ENCODE assay signal across 8 cellular contexts in the genomic region with DNA sequence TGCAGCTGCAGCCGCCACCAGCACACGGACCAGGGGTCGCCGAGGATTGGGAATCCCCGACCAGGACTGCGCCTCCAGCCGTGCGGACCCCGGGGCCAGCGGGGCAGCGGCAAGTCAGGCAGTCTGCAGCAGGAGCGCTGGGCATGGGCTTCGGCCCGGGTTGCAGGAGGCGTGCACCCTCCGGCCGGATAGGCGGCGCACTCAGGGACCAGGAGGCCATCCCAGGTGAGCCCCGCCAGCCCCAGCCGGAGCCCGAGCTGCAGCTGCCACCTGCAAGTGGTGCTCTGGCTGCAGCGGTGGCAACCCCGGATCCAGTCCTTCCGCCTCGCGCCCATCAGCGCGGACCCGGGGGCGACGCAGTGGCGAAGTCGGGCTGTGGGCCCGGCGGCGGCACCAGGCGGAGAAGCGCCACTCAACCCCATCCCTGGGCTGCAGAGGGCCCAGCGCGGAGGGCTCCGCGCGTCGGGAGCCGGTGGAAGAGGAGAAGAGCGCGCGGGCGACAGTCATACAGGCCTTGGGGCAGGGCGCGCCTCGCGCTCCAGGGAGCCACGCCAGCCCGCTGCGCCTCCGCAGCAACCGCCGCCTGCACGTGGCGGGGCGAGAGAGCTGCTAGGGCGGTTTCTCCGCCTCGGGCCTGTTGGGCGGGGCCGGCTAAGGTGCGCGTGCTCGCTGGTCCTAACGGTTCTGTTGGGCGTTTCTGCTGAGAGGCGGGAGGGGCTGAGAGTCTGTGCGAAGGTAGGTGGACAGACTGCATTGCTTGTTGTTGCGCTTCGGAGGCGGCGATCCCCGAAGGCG.
DNase-seq lines count a peak whose midpoint lies in the region; ATAC-seq, FAIRE-seq and TF ChIP-seq lines count a peak whose summit lies in the region.

No MANE protein-coding gene starts in this region.

- H3K9me3 Mint-ChIP-seq in GM23338 (peaks cover 23% of the 10 kb centered on the region), astrocyte (ENCODE audit: unreplicated experiment) (peaks cover 3% of the 10 kb centered on the region)

- H3K27me3 Mint-ChIP-seq in GM23338 (ENCODE audit: insufficient read depth, low read depth, poor library complexity), result peaks cover 29% of the 10 kb centered on the region
- peaks cover 25% of the 10 kb centered on the region for H3K27me3 Mint-ChIP-seq in astrocyte (ENCODE audit: low read depth, unreplicated experiment)

- POLR2A ChIA-PET in BJ (lab: Charles Lee), result no interaction called here

- peaks cover 3% of the 10 kb centered on the region; the same call in 1 of the 3 replicates for H3K36me3 Mint-ChIP-seq in GM23338 (ENCODE audit: low read depth)
- peaks cover 3% of the 10 kb centered on the region for H3K36me3 Mint-ChIP-seq in astrocyte (ENCODE audit: low read depth, unreplicated experiment)

- H3K9ac ChIP-seq in astrocyte (ENCODE audit: low read length), result no peak overlapping the region

- H3K9me3 ChIP-seq in astrocyte (ENCODE audit: insufficient read depth, low read depth, low read length), result no peaks in the 10 kb centered on the region

- CTCF ChIA-PET in BJ (lab: Yijun Ruan, JAX), result no interaction called here

- H3K27me3 ChIP-seq in BJ (ENCODE audit: control insufficient read depth, insufficient read depth, low read length) (0 out of 2 replicates have a peak, but pooled peaks cover 1% of the 10 kb centered on the region), GM23338 (ENCODE audit: insufficient read depth) (peaks cover 49% of the 10 kb centered on the region), astrocyte (ENCODE audit: insufficient read depth, low read length) (no peaks in the 10 kb centered on the region)

- H3K4me3 Mint-ChIP-seq in GM23338 (peak overlapping the region; percentile 84), astrocyte (ENCODE audit: unreplicated experiment) (peak overlapping the region; percentile 82)

- H3F3A ChIP-seq in GM23338 (replicated peaks; ENCODE audit: low read depth), result no peaks in the 10 kb centered on the region

- H3K4me1 ChIP-seq in GM23338 (ENCODE audit: insufficient read depth), result no peaks in the 10 kb centered on the region
- H3K4me1 ChIP-seq in astrocyte (ENCODE audit: insufficient read depth, low read length), result peaks cover 9% of the 10 kb centered on the region

- ATAC-seq in GM23338 (peak; percentile 92), GM21825 (IDR thresholded peaks at IDR 0.05; ENCODE audit: unreplicated experiment) (no peak), HG03095 (IDR thresholded peaks at IDR 0.05; ENCODE audit: unreplicated experiment) (no peak)

- H2AFZ ChIP-seq in GM23338 (peak overlapping the region; percentile 84), astrocyte (ENCODE audit: low read depth, low read length) (peak overlapping the region; percentile 69)

- DNase-seq in BJ (ENCODE audit: low read depth) (no peak), GM23338 (ENCODE audit: low spot score) (peak; percentile 84), NCI-H82 (lab: John Stamatoyannopoulos, UW) (peak; percentile 84), astrocyte (ENCODE audit: low read depth) (peak; percentile 6), kidney tubule cell (ENCODE audit: low spot score) (peak; percentile 76)
- DNase-seq in stimulated activated CD8-positive, alpha-beta memory T cell treated with anti-CD3 and anti-CD28 coated beads, Interleukin-15, amount 100 ng/mL, for 48 hours (ENCODE audit: low read depth in 2 of 2), result peak; percentile 39 to 57

- H3K4me3 ChIP-seq in BJ (ENCODE audit: low read depth, low read length) (peak overlapping the region; percentile 25), GM23338 (peak overlapping the region; percentile 58), astrocyte (ENCODE audit: insufficient read depth, low read depth, low read length) (peak overlapping the region; percentile 46)

- no peak overlapping the region for H3K27ac ChIP-seq in GM23338 (ENCODE audit: low read depth)
- no peak overlapping the region for H3K27ac ChIP-seq in astrocyte (ENCODE audit: low read depth, low read length)

- H3K4me1 Mint-ChIP-seq in GM23338, result peaks cover 5% of the 10 kb centered on the region; the same call in 2 of the 3 replicates
- no peaks in the 10 kb centered on the region for H3K4me1 Mint-ChIP-seq in astrocyte (ENCODE audit: low read depth, unreplicated experiment)

- H4K20me1 ChIP-seq in GM23338 (replicated peaks; ENCODE audit: insufficient read depth), result no peaks in the 10 kb centered on the region
- H4K20me1 ChIP-seq in astrocyte (ENCODE audit: insufficient read depth, low read length), result no peaks in the 10 kb centered on the region

- H3K27ac Mint-ChIP-seq in GM23338, result no peak overlapping the region
- H3K27ac Mint-ChIP-seq in astrocyte (ENCODE audit: unreplicated experiment), result peak overlapping the region; percentile 53

- H3K4me2 ChIP-seq in GM23338, result peak overlapping the region; percentile 91
- H3K4me2 ChIP-seq in astrocyte (ENCODE audit: low read length), result peak overlapping the region; percentile 80

- H3K36me3 ChIP-seq in BJ (ENCODE audit: control insufficient read depth, insufficient read depth, low read length), result no peaks in the 10 kb centered on the region
- H3K36me3 ChIP-seq in GM23338 (ENCODE audit: insufficient read depth), result no peaks in the 10 kb centered on the region
- no peaks in the 10 kb centered on the region for H3K36me3 ChIP-seq in astrocyte (ENCODE audit: insufficient read depth, low read length)

- no peak for FAIRE-seq in astrocyte (lab: Jason Lieb, UNC)

- H3K9me2 ChIP-seq in GM23338 (ENCODE audit: insufficient read depth), result no peaks in the 10 kb centered on the region

- H3K79me2 ChIP-seq in GM23338 (replicated peaks; ENCODE audit: insufficient read depth) (no peaks in the 10 kb centered on the region), astrocyte (ENCODE audit: insufficient read depth, low read length) (no peaks in the 10 kb centered on the region)

- TF ChIP-seq CTCF in BJ (IDR thresholded peaks at IDR 0.05; ENCODE audit: insufficient read depth, low read depth, low read length) (no peak), GM23338 (conservative IDR thresholded peaks at IDR 0.05; ENCODE audit: low read depth in 2 of 2) (peak in 1 of 2 experiments; percentile 29; a peak in 2 of 4 replicates), astrocyte (IDR thresholded peaks at IDR 0.05; ENCODE audit: insufficient read depth, low read depth, low read length) (no peak)

TF ChIP-seq in GM23338, 12 proteins besides CTCF, POLR2A, EP300 and RAD21 (continues in another document):
- TF ChIP-seq ZNF114 (CRISPR knock-in tag; IDR thresholded peaks at IDR 0.05) (no peak), EZH2phosphoT487 (IDR thresholded peaks at IDR 0.05; ENCODE audit: unreplicated experiment) (no peak), EZH2 (IDR thresholded peaks at IDR 0.05; ENCODE audit: low read depth, unreplicated experiment) (no peak), POLR2AphosphoS5 (IDR thresholded peaks at IDR 0.05; ENCODE audit: low read depth) (no peak), NANOG (IDR thresholded peaks at IDR 0.05; ENCODE audit: borderline replicate concordance) (no peak), ZNF331 (CRISPR knock-in tag; IDR thresholded peaks at IDR 0.05; ENCODE audit: low read depth) (no peak)
- TF ChIP-seq, protein P1, sequence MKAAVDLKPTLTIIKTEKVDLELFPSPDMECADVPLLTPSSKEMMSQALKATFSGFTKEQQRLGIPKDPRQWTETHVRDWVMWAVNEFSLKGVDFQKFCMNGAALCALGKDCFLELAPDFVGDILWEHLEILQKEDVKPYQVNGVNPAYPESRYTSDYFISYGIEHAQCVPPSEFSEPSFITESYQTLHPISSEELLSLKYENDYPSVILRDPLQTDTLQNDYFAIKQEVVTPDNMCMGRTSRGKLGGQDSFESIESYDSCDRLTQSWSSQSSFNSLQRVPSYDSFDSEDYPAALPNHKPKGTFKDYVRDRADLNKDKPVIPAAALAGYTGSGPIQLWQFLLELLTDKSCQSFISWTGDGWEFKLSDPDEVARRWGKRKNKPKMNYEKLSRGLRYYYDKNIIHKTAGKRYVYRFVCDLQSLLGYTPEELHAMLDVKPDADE (IDR thresholded peaks at IDR 0.05), result no peak
- TF ChIP-seq, protein P2, sequence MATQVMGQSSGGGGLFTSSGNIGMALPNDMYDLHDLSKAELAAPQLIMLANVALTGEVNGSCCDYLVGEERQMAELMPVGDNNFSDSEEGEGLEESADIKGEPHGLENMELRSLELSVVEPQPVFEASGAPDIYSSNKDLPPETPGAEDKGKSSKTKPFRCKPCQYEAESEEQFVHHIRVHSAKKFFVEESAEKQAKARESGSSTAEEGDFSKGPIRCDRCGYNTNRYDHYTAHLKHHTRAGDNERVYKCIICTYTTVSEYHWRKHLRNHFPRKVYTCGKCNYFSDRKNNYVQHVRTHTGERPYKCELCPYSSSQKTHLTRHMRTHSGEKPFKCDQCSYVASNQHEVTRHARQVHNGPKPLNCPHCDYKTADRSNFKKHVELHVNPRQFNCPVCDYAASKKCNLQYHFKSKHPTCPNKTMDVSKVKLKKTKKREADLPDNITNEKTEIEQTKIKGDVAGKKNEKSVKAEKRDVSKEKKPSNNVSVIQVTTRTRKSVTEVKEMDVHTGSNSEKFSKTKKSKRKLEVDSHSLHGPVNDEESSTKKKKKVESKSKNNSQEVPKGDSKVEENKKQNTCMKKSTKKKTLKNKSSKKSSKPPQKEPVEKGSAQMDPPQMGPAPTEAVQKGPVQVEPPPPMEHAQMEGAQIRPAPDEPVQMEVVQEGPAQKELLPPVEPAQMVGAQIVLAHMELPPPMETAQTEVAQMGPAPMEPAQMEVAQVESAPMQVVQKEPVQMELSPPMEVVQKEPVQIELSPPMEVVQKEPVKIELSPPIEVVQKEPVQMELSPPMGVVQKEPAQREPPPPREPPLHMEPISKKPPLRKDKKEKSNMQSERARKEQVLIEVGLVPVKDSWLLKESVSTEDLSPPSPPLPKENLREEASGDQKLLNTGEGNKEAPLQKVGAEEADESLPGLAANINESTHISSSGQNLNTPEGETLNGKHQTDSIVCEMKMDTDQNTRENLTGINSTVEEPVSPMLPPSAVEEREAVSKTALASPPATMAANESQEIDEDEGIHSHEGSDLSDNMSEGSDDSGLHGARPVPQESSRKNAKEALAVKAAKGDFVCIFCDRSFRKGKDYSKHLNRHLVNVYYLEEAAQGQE (IDR thresholded peaks at IDR 0.05; ENCODE audit: unreplicated experiment), result no peak
